In genomic region chr12:66301944-66302826, GRCh38 we compare ENCODE assay signal across 1 cellular context.
A peak's percentile ranks its signal among the peaks of the same experiment; 100 is the strongest.
TF ChIP-seq lines count a peak whose summit lies in the region.

Gene HELB (plus strand): TSS chr12:66302493. CDS start chr12:66302604, 111 bp downstream.

TF ChIP-seq in K562, 482 proteins besides CTCF, POLR2A, EP300 and RAD21 (continued from another document and continues in another):
- no peak for TF ChIP-seq ARHGAP35 (IDR thresholded peaks at IDR 0.05; ENCODE audit: partially characterized antibody)
- TF ChIP-seq PREB (CRISPR knock-in tag; IDR thresholded peaks at IDR 0.05): no peak
- no peak for TF ChIP-seq ZNF436 (CRISPR knock-in tag; IDR thresholded peaks at IDR 0.05)
- peak; percentile 97 for TF ChIP-seq VEZF1 (CRISPR knock-in tag; IDR thresholded peaks at IDR 0.05)
- TF ChIP-seq ZNF263 (CRISPR knock-in tag; IDR thresholded peaks at IDR 0.05; ENCODE audit: borderline replicate concordance): no peak
- TF ChIP-seq SMAD1 (IDR thresholded peaks at IDR 0.05; ENCODE audit: low read depth, low read length, partially characterized antibody): no peak
- no peak for TF ChIP-seq IRF1 (CRISPR knock-in tag; IDR thresholded peaks at IDR 0.05; ENCODE audit: borderline replicate concordance)
- peak; percentile 85; the same call in 1 of the 2 replicates for TF ChIP-seq PHF8 (IDR thresholded peaks at IDR 0.05; ENCODE audit: borderline replicate concordance, low read length)
- TF ChIP-seq MEF2D (tag; conservative IDR thresholded peaks at IDR 0.05; ENCODE audit: low read depth): no peak
- TF ChIP-seq SRF (CRISPR knock-in tag; IDR thresholded peaks at IDR 0.05): 0 out of 4 replicates have a peak, but pooled peaks of 1 of the 2 experiments have one; percentile 27
- 0 out of 2 replicates have a peak, but pooled peaks have one; percentile 18 for TF ChIP-seq MAFF (IDR thresholded peaks at IDR 0.05; ENCODE audit: low read length)
- TF ChIP-seq ZNF431 (CRISPR knock-in tag; IDR thresholded peaks at IDR 0.05): no peak
- no peak for TF ChIP-seq HBP1 (CRISPR knock-in tag; IDR thresholded peaks at IDR 0.05)
- TF ChIP-seq SMARCA4 (IDR thresholded peaks at IDR 0.05): peak; percentile 23; the same call in 1 of the 2 replicates
- TF ChIP-seq ZNF668 (CRISPR knock-in tag; IDR thresholded peaks at IDR 0.05): no peak
- TF ChIP-seq CREB3L1 (IDR thresholded peaks at IDR 0.05; ENCODE audit: borderline replicate concordance, low read depth): no peak
- TF ChIP-seq ZNF79 (CRISPR knock-in tag; IDR thresholded peaks at IDR 0.05; ENCODE audit: low read depth): no peak
- TF ChIP-seq ID3 (CRISPR knock-in tag; IDR thresholded peaks at IDR 0.05): no peak
- 0 out of 2 replicates have a peak, but pooled peaks have one; percentile 38 for TF ChIP-seq ID3 (tag; IDR thresholded peaks at IDR 0.05)
- TF ChIP-seq HMBOX1 (IDR thresholded peaks at IDR 0.05): peak; percentile 36
- TF ChIP-seq MCM2 (IDR thresholded peaks at IDR 0.05; ENCODE audit: low read depth): no peak
- no peak for TF ChIP-seq ELK1 (CRISPR knock-in tag; IDR thresholded peaks at IDR 0.05)
- peak; percentile 24; the same call in 1 of the 2 replicates for TF ChIP-seq SMARCE1 (IDR thresholded peaks at IDR 0.05)
- TF ChIP-seq TAF9B (IDR thresholded peaks at IDR 0.05; ENCODE audit: partially characterized antibody): peak; percentile 61
- TF ChIP-seq RBM14 (IDR thresholded peaks at IDR 0.05; ENCODE audit: borderline replicate concordance, insufficient read depth, low read depth, low read length): no peak
- no peak for TF ChIP-seq ZNF518B (CRISPR knock-in tag; IDR thresholded peaks at IDR 0.05)
- TF ChIP-seq ATF1 (CRISPR knock-in tag; IDR thresholded peaks at IDR 0.05): no peak
- peak; percentile 66 for TF ChIP-seq ATF1 (tag; IDR thresholded peaks at IDR 0.05)
- peak; percentile 78 for TF ChIP-seq TAF1 (IDR thresholded peaks at IDR 0.05; ENCODE audit: control insufficient read depth, extremely low read depth, insufficient read depth, low read length, severe bottlenecking)
- no peak for TF ChIP-seq RFX7 (CRISPR knock-in tag; IDR thresholded peaks at IDR 0.05)
- no peak for TF ChIP-seq MTF1 (CRISPR knock-in tag; IDR thresholded peaks at IDR 0.05; ENCODE audit: borderline replicate concordance)
- peak; percentile 87 for TF ChIP-seq POLR2B (IDR thresholded peaks at IDR 0.05; ENCODE audit: low read depth, partially characterized antibody)
- peak; percentile 81; the same call in 1 of the 2 replicates for TF ChIP-seq MTA3 (IDR thresholded peaks at IDR 0.05; ENCODE audit: borderline replicate concordance)
- no peak for TF ChIP-seq CUX1 (CRISPR knock-in tag; IDR thresholded peaks at IDR 0.05)
- TF ChIP-seq MCM5 (IDR thresholded peaks at IDR 0.05; ENCODE audit: low read depth): no peak
- no peak for TF ChIP-seq XRCC3 (IDR thresholded peaks at IDR 0.05)
- TF ChIP-seq POLR2G (IDR thresholded peaks at IDR 0.05; ENCODE audit: low read depth, low read length): peak; percentile 82
- TF ChIP-seq ZNF511 (CRISPR knock-in tag; IDR thresholded peaks at IDR 0.05): peak; percentile 41; the same call in 1 of the 2 replicates
- TF ChIP-seq SRSF7 (optimal IDR thresholded peaks at IDR 0.05; ENCODE audit: low read depth, low read length): no peak
- TF ChIP-seq NELFE (IDR thresholded peaks at IDR 0.05; ENCODE audit: insufficient read depth, insufficient read length): no peak
- no peak for TF ChIP-seq USF2 (CRISPR knock-in tag; IDR thresholded peaks at IDR 0.05)
- peak; percentile 53 for TF ChIP-seq SAP30 (IDR thresholded peaks at IDR 0.05; ENCODE audit: borderline replicate concordance, insufficient read depth, low read depth, low read length, poor library complexity, severe bottlenecking)
- TF ChIP-seq HNRNPK (IDR thresholded peaks at IDR 0.05; ENCODE audit: low read depth, low read length, poor library complexity, severe bottlenecking): no peak
